In genomic region chr5:11853140-11853539, GRCh38 we compare ENCODE assay signal across 34 cellular contexts. TPM values are rescaled to one million over a fixed set of nuclear protein-coding genes. Genes with fewer than 3 reads are reported as not detected.
"Had no signal": no experiment of that assay in that cellular context is flagged by ENCODE, and none has a peak within 500 bp of the region (broad histone marks: within the 10 kb centered on the region; RNA-seq: fewer than 3 reads in every experiment).

No MANE protein-coding gene starts in this region.

- H3K27me3 ChIP-seq: adrenal gland, body of pancreas, brain microvascular endothelial cell, breast epithelium had no signal

- H3K36me3 ChIP-seq: adrenal gland, brain microvascular endothelial cell, breast epithelium had no signal

- H3K9me3 ChIP-seq: adrenal gland, body of pancreas, breast epithelium had no signal

- DNase-seq: activated B cell treated with CpG ODN at 0.5 μM for 24 hours; activated CD4-positive, alpha-beta memory T cell treated with anti-CD3 and anti-CD28 coated beads for 36 hours; activated CD4-positive, alpha-beta T cell treated with anti-CD3 and anti-CD28 coated beads for 4 hours; activated CD4-positive, alpha-beta T cell treated with anti-CD3 and anti-CD28 coated beads, Interleukin-2, amount 10 ng/mL, durations not matched to agents 24 days and 14 days; activated CD4-positive, alpha-beta T cell treated with anti-CD3 and anti-CD28 coated beads, Interleukin-2, amount 50 U/mL, for 1 hour; activated CD4-positive, alpha-beta T cell treated with anti-CD3 and anti-CD28 coated beads, Interleukin-2, amount 50 U/mL, for 4 hours; activated CD4-positive, CD25-positive, alpha-beta regulatory T cell treated with anti-CD3 and anti-CD28 coated beads, Interleukin-2, amount 50 U/mL, for 72 hours; activated CD8-positive, alpha-beta memory T cell treated with anti-CD3 and anti-CD28 coated beads, Interleukin-2, amount 50 U/mL, for 4 hours; activated CD8-positive, alpha-beta T cell treated with anti-CD3 and anti-CD28 coated beads for 36 hours; activated effector memory CD4-positive, alpha-beta T cell treated with anti-CD3 and anti-CD28 coated beads, Interleukin-2, amount 50 U/mL, for 16 hours; activated gamma-delta T cell treated with Interleukin-2 at 50 U/mL for 16 hours; activated naive CD4-positive, alpha-beta T cell; activated naive CD4-positive, alpha-beta T cell treated with anti-CD3 and anti-CD28 coated beads for 36 hours; activated naive CD4-positive, alpha-beta T cell treated with anti-CD3 and anti-CD28 coated beads, Interleukin-2, amount 50 U/mL, for 16 hours; activated naive CD8-positive, alpha-beta T cell treated with anti-CD3 and anti-CD28 coated beads for 36 hours; activated T-cell treated with anti-CD3 and anti-CD28 coated beads for 4 hours; activated T-cell treated with anti-CD3 and anti-CD28 coated beads, Interleukin-2, amount 50 U/mL, for 1 hour; activated T-cell treated with anti-CD3 and anti-CD28 coated beads, Interleukin-2, amount 50 U/mL, for 4 hours; activated T-cell treated with anti-CD3 and anti-CD28 coated beads, Interleukin-2, amount 50 U/mL, for 72 hours; adrenal gland; amniotic stem cell; aorta; body of pancreas; brain microvascular endothelial cell; central memory CD4-positive, alpha-beta T cell; T-helper 1 cell; T-helper 2 cell; T-helper 9 cell had no signal

- ATAC-seq: activated CD8-positive, alpha-beta T cell treated with anti-CD3 and anti-CD28 coated beads for 36 hours; activated naive CD4-positive, alpha-beta T cell treated with anti-CD3 and anti-CD28 coated beads, Interleukin-2, amount 50 U/mL, for 72 hours; activated T-cell treated with anti-CD3 and anti-CD28 coated beads, Interleukin-2, amount 50 U/mL, for 4 hours; activated T-cell treated with anti-CD3 and anti-CD28 coated beads, Interleukin-2, amount 50 U/mL, for 72 hours; activated T-helper 17 cell treated with anti-CD3 and anti-CD28 coated beads, Interleukin-2, amount 50 U/mL, for 72 hours; body of pancreas had no signal

- H3K27ac ChIP-seq: adrenal gland, brain microvascular endothelial cell, VCaP had no signal

- H3K4me1 ChIP-seq: adrenal gland, breast epithelium had no signal

- H3K4me3 ChIP-seq: adrenal gland, body of pancreas, breast epithelium had no signal

RNA-seq across cellular contexts. Expression of gene CTNND2, which starts 51.1 kb away (rescaled TPM):
- total RNA-seq: activated B cell treated with CpG ODN at 0.5 μM for 24 hours; activated CD4-positive, alpha-beta memory T cell treated with anti-CD3 and anti-CD28 coated beads for 36 hours; activated CD4-positive, alpha-beta T cell treated with anti-CD3 and anti-CD28 coated beads, Interleukin-2, amount 10 ng/mL, durations not matched to agents 24 days and 14 days; activated CD8-positive, alpha-beta memory T cell treated with anti-CD3 and anti-CD28 coated beads for 36 hours; activated CD8-positive, alpha-beta T cell treated with anti-CD3 and anti-CD28 coated beads for 36 hours; activated naive CD4-positive, alpha-beta T cell treated with anti-CD3 and anti-CD28 coated beads for 36 hours; activated naive CD4-positive, alpha-beta T cell treated with anti-CD3 and anti-CD28 coated beads, Interleukin-2, amount 50 U/mL, for 72 hours; activated naive CD8-positive, alpha-beta T cell treated with anti-CD3 and anti-CD28 coated beads for 36 hours; activated T-cell treated with anti-CD3 and anti-CD28 coated beads, Interleukin-2, amount 50 U/mL, for 4 hours; activated T-cell treated with anti-CD3 and anti-CD28 coated beads, Interleukin-2, amount 50 U/mL, for 72 hours; activated T-helper 1 cell treated with anti-CD3 and anti-CD28 coated beads, Interleukin-12 subunit alpha, Interleukin-12 subunit beta, Interleukin-2, Interleukin-4 antibody, amounts not matched to agents 30 ng/mL and 10 ng/mL and 1 ng/mL, durations not matched to agents 14 hours and 24 hours and 36 hours had no signal
